1 cellular context compared by ENCODE assay signal in genomic region chr12:55619352-55620138, GRCh38.
TF ChIP-seq lines count a peak whose summit lies in the region.

No MANE protein-coding gene starts in this region.

TF ChIP-seq in HepG2, 621 proteins besides CTCF, POLR2A, EP300 and RAD21 (continues in another document):
- 0 out of 2 replicates have a peak, but pooled peaks have one; percentile 18 for TF ChIP-seq FOSL2 (CRISPR knock-in tag; IDR thresholded peaks at IDR 0.05)
- TF ChIP-seq HDAC6 (IDR thresholded peaks at IDR 0.05; ENCODE audit: low read depth, low read length): no peak
- TF ChIP-seq NFIC (IDR thresholded peaks at IDR 0.05; ENCODE audit: low read length): no peak
- TF ChIP-seq ZNF296 (CRISPR knock-in tag; conservative IDR thresholded peaks at IDR 0.05): no peak
- peak; percentile 99 for TF ChIP-seq BCL6 (CRISPR knock-in tag; IDR thresholded peaks at IDR 0.05)
- peak; percentile 69 for TF ChIP-seq MAX (IDR thresholded peaks at IDR 0.05)
- TF ChIP-seq NFE2L2 (IDR thresholded peaks at IDR 0.05; ENCODE audit: low read length): no peak
- no peak for TF ChIP-seq RBAK (CRISPR knock-in tag; IDR thresholded peaks at IDR 0.05)
- no peak for TF ChIP-seq SOX6 (IDR thresholded peaks at IDR 0.05)
- no peak for TF ChIP-seq SOX6 (CRISPR knock-in tag; IDR thresholded peaks at IDR 0.05)
- TF ChIP-seq ZNF687 (CRISPR knock-in tag; IDR thresholded peaks at IDR 0.05): no peak
- TF ChIP-seq ZNF232 (CRISPR knock-in tag; IDR thresholded peaks at IDR 0.05; ENCODE audit: borderline replicate concordance): no peak
- no peak for TF ChIP-seq ZNF691 (CRISPR knock-in tag; IDR thresholded peaks at IDR 0.05; ENCODE audit: borderline replicate concordance, low read depth)
- TF ChIP-seq ZNF878 (CRISPR knock-in tag; IDR thresholded peaks at IDR 0.05): no peak
- TF ChIP-seq FOXP4 (CRISPR knock-in tag; IDR thresholded peaks at IDR 0.05): no peak
- peak; percentile 22; the same call in 1 of the 2 replicates for TF ChIP-seq MNT (IDR thresholded peaks at IDR 0.05)
- peak; percentile 35 for TF ChIP-seq TBL1XR1 (IDR thresholded peaks at IDR 0.05; ENCODE audit: borderline replicate concordance, low read length, partially characterized antibody)
- 0 out of 2 replicates have a peak, but pooled peaks have one; percentile 26 for TF ChIP-seq TARDBP (CRISPR knock-in tag; IDR thresholded peaks at IDR 0.05)
- TF ChIP-seq ZNF619 (CRISPR knock-in tag; IDR thresholded peaks at IDR 0.05): no peak
- 0 out of 2 replicates have a peak, but pooled peaks have one; percentile 28 for TF ChIP-seq IKZF5 (CRISPR knock-in tag; IDR thresholded peaks at IDR 0.05)
- no peak for TF ChIP-seq CREB3 (CRISPR knock-in tag; IDR thresholded peaks at IDR 0.05)
- no peak for TF ChIP-seq ZSCAN31 (CRISPR knock-in tag; IDR thresholded peaks at IDR 0.05; ENCODE audit: low read depth)
- no peak for TF ChIP-seq GTF3A (CRISPR knock-in tag; conservative IDR thresholded peaks at IDR 0.05)
- TF ChIP-seq KLF16 (CRISPR knock-in tag; IDR thresholded peaks at IDR 0.05): 0 out of 4 replicates have a peak, but pooled peaks of 1 of the 2 experiments have one; percentile 18
- TF ChIP-seq GATAD2A (CRISPR knock-in tag; IDR thresholded peaks at IDR 0.05): 0 out of 2 replicates have a peak, but pooled peaks have one; percentile 20
- TF ChIP-seq CREB1 (IDR thresholded peaks at IDR 0.05): peak; percentile 31; the same call in 1 of the 2 replicates
- TF ChIP-seq CREB1 (CRISPR knock-in tag; IDR thresholded peaks at IDR 0.05): peak; percentile 61
- no peak for TF ChIP-seq SAFB2 (CRISPR knock-in tag; IDR thresholded peaks at IDR 0.05; ENCODE audit: borderline replicate concordance, low read depth)
- no peak for TF ChIP-seq ZC3H4 (CRISPR knock-in tag; IDR thresholded peaks at IDR 0.05; ENCODE audit: borderline replicate concordance)
- no peak for TF ChIP-seq HNRNPK (IDR thresholded peaks at IDR 0.05; ENCODE audit: low read depth, low read length, poor library complexity, severe bottlenecking)
- peak; percentile 53; the same call in 1 of the 2 replicates for TF ChIP-seq RXRB (CRISPR knock-in tag; IDR thresholded peaks at IDR 0.05; ENCODE audit: borderline replicate concordance)
- no peak for TF ChIP-seq CC2D1A (CRISPR knock-in tag; IDR thresholded peaks at IDR 0.05)
- no peak for TF ChIP-seq ATF5 (CRISPR knock-in tag; IDR thresholded peaks at IDR 0.05; ENCODE audit: low read depth)
- peak; percentile 34; the same call in 1 of the 2 replicates for TF ChIP-seq BHLHE40 (IDR thresholded peaks at IDR 0.05; ENCODE audit: low read length)
- TF ChIP-seq XRCC5 (optimal IDR thresholded peaks at IDR 0.05; ENCODE audit: low read length): no peak
- TF ChIP-seq MAFF (IDR thresholded peaks at IDR 0.05; ENCODE audit: low read depth, low read length): 0 out of 2 replicates have a peak, but pooled peaks have one; percentile 28
- no peak for TF ChIP-seq ASH2L (IDR thresholded peaks at IDR 0.05; ENCODE audit: insufficient read length, low read depth, low read length)
- TF ChIP-seq THYN1 (CRISPR knock-in tag; IDR thresholded peaks at IDR 0.05; ENCODE audit: borderline replicate concordance, low read depth): no peak
- TF ChIP-seq IRF2 (CRISPR knock-in tag; IDR thresholded peaks at IDR 0.05): peak; percentile 66; the same call in 1 of the 2 replicates
- no peak for TF ChIP-seq SKIL (CRISPR knock-in tag; IDR thresholded peaks at IDR 0.05; ENCODE audit: borderline replicate concordance)
- TF ChIP-seq REXO4 (CRISPR knock-in tag; IDR thresholded peaks at IDR 0.05; ENCODE audit: borderline replicate concordance): no peak
- peak; percentile 51 for TF ChIP-seq CEBPG (CRISPR knock-in tag; IDR thresholded peaks at IDR 0.05)
- no peak for TF ChIP-seq DBP (CRISPR knock-in tag; IDR thresholded peaks at IDR 0.05; ENCODE audit: not compliant biosample characterization)
- TF ChIP-seq ZMAT5 (CRISPR knock-in tag; IDR thresholded peaks at IDR 0.05; ENCODE audit: borderline replicate concordance, low read depth): no peak
- 0 out of 2 replicates have a peak, but pooled peaks have one; percentile 49 for TF ChIP-seq MXD4 (CRISPR knock-in tag; IDR thresholded peaks at IDR 0.05)
- no peak for TF ChIP-seq SNRNP70 (IDR thresholded peaks at IDR 0.05; ENCODE audit: low read depth, low read length)
- TF ChIP-seq CEBPZ (IDR thresholded peaks at IDR 0.05; ENCODE audit: low read length): no peak
